ENCODE assay signal across 12 cellular contexts in the genomic region with DNA sequence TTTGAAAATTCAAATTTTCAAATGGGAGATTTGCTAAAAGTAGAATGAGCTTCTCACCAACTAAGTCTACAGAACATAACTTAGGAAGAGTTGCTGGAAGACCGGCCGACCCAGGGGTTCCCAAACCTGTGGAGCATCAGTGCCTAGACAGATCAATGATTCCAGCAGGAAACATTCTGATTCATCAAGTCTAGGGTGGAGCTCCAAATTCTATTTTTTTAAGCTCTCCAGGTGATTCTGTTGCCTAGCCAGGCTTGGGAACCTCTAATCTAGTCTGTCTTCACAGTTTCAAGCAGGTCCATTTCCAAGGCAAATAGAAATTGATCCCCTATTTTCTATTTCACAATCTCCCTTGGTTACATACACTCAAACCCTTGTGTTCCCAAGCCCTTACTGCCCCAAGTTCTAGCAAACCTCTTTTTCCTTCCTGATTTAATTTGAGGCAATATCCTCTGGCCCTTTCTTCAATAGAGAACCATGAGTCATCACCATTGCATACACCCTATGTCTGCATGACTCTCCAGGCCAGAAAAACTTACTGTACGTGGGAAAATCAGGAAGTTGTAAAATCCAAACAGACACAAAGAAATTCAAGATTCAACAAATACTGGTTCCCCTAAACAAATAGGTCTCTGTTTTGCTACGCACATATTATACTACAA. TPM values are rescaled to one million over a fixed set of nuclear protein-coding genes. Genes with fewer than 3 reads are reported as not detected.
DNase-seq lines count a peak whose midpoint lies in the region; ATAC-seq and TF ChIP-seq lines count a peak whose summit lies in the region.
"Had no signal": no experiment of that assay in that cellular context is flagged by ENCODE, and none has a peak within 500 bp of the region (broad histone marks: within the 10 kb centered on the region; RNA-seq: fewer than 3 reads in every experiment).

No MANE protein-coding gene starts in this region.

- no peaks in the 10 kb centered on the region for H4K20me1 ChIP-seq in mammary epithelial cell (ENCODE audit: insufficient read depth, low read length)

- peak overlapping the region; percentile 86 for H3K27ac ChIP-seq in mammary epithelial cell (ENCODE audit: insufficient read depth, low read depth, low read length)

- H3K79me2 ChIP-seq in mammary epithelial cell (ENCODE audit: insufficient read depth, low read length), result peaks cover 38% of the 10 kb centered on the region

- no TSS peak for BruUV-seq in mammary epithelial cell (replicated peaks; lab: Mats Ljungman, UMichigan)

- TF ChIP-seq CTCF in NB4 (IDR thresholded peaks at IDR 0.05; ENCODE audit: low read depth, low read length) (no peak), mammary epithelial cell (conservative IDR thresholded peaks at IDR 0.05 in 1 of 2, IDR thresholded peaks at IDR 0.05 in 1 of 2; ENCODE audit: extremely low read depth in 1 of 2, insufficient read depth in 1 of 2, low read depth in 1 of 2, low read length in 2 of 2) (no peak), GM13976 (IDR thresholded peaks at IDR 0.05; ENCODE audit: borderline replicate concordance, control extremely low read depth, extremely low read depth, insufficient read depth, missing control alignments) (no peak)

- CTCF ChIA-PET in mammary epithelial cell (lab: Charles Lee; ENCODE audit: low non-redundant PET), result no interaction called here

- intact Hi-C loops in mammary epithelial cell (cut with micrococcal nuclease), result no loop called here

- ATAC-seq in GM19328 (IDR thresholded peaks at IDR 0.05; ENCODE audit: unreplicated experiment), result no peak
- ATAC-seq: activated CD4-positive, alpha-beta T cell treated with anti-CD3 and anti-CD28 coated beads for 36 hours had no signal

- H3K4me3 ChIP-seq in NB4 (ENCODE audit: low read depth, low read length) (no peak overlapping the region), mammary epithelial cell (replicated peaks in 1 of 3; ENCODE audit: insufficient read depth in 1 of 3, low read depth in 2 of 3, low read length in 3 of 3) (peak overlapping the region in 1 of 3 experiments; percentile 4)

- peak overlapping the region; percentile 51 for H2AFZ ChIP-seq in mammary epithelial cell (ENCODE audit: low read depth, low read length)

- no peak for TF ChIP-seq POLR2A in NB4 (IDR thresholded peaks at IDR 0.05; ENCODE audit: extremely low read depth, insufficient read length)

- no peaks in the 10 kb centered on the region for H3K36me3 ChIP-seq in mammary epithelial cell (ENCODE audit: insufficient read depth, low read length)

- dilution Hi-C loops in mammary epithelial cell (cut with HindIII; ENCODE audit: low sequenced_read_pairs), result no loop called here

- in situ Hi-C loops in mammary epithelial cell (cut with MboI; ENCODE audit: low sequenced_read_pairs in 2 of 2), result no loop called here
- in situ Hi-C loops in GM13976 (cut with MboI; ENCODE audit: low sequenced_read_pairs, unreplicated experiment), result loop anchor here (25.0 kb wide), 1 partner anchor 240 kb away; no protein-coding TSS in a partner anchor

- no peaks in the 10 kb centered on the region for H3K9me3 ChIP-seq in mammary epithelial cell (replicated peaks; ENCODE audit: insufficient read depth, low read length)

- peaks cover 26% of the 10 kb centered on the region for H3K4me1 ChIP-seq in mammary epithelial cell (ENCODE audit: insufficient read depth, low read length)

- DNase-seq in Ammon's horn (ENCODE audit: low spot score) (peak; percentile 48), NB4 (ENCODE audit: low read depth) (peak; percentile 92), mammary epithelial cell (peak; percentile 88), lung microvascular endothelial cell (ENCODE audit: low read depth in 2 of 2) (peak; percentile 77 to 93), GM19240 (ENCODE audit: insufficient read length, low spot score) (no peak), HK-2 (ENCODE audit: unreplicated experiment) (no peak), GM13976 (ENCODE audit: low spot score) (no peak)
- DNase-seq: activated CD4-positive, alpha-beta T cell treated with anti-CD3 and anti-CD28 coated beads for 36 hours; erythroblast; NCI-H2029 treated with DMSO at 0.1 percent for 48 hours; stimulated activated CD4-positive, alpha-beta T cell treated with anti-CD3 and anti-CD28 coated beads, Interleukin-15, amount 100 ng/mL, for 24 hours had no signal

- H3K27me3 ChIP-seq in mammary epithelial cell (ENCODE audit: insufficient read depth, low read length), result no peaks in the 10 kb centered on the region

- H3K4me2 ChIP-seq in mammary epithelial cell (ENCODE audit: insufficient read depth, low read depth, low read length), result peak overlapping the region; percentile 61

- 42% methylated on average over 4 of the region's 4 CpGs for WGBS in mammary epithelial cell (ENCODE audit: low coverage, missing lambda C conversion rate)

- peak overlapping the region; percentile 17 for H3K9ac ChIP-seq in mammary epithelial cell (ENCODE audit: insufficient read depth, low read length)

RNA-seq across cellular contexts. Expression of a gene that starts 8.9 kb away (rescaled TPM):
- total RNA-seq in mammary epithelial cell (10 to 100 TPM; 18.5 to 34.3 TPM), lung microvascular endothelial cell (8.7 and 9.1 TPM in 2 replicates)
- polyA plus RNA-seq in mammary epithelial cell, result 7.1 TPM
- polyA minus RNA-seq in mammary epithelial cell, result 11.3 TPM

Comparison
In these comparisons a context has a peak if more than half of its experiments do, and no peak if none do; other contexts are left out.
1. DNase-seq: peak in Ammon's horn (single experiment), NB4 (single experiment), mammary epithelial cell (single experiment) and lung microvascular endothelial cell (2 of 2); none in GM19240 (single experiment), HK-2 (single experiment) and GM13976 (single experiment).